In genomic region chr13:112734696-112735547, GRCh38 we compare ENCODE assay signal across 23 cellular contexts. TPM values are rescaled to one million over a fixed set of nuclear protein-coding genes. Genes with fewer than 3 reads are reported as not detected.
DNase-seq lines count a peak whose midpoint lies in the region; ATAC-seq and TF ChIP-seq lines count a peak whose summit lies in the region.
"Had no signal": no experiment of that assay in that cellular context is flagged by ENCODE, and none has a peak within 500 bp of the region (broad histone marks: within the 10 kb centered on the region; RNA-seq: fewer than 3 reads in every experiment).

No MANE protein-coding gene starts in this region.

- peaks cover 2% of the 10 kb centered on the region for H3K4me1 ChIP-seq in right cardiac atrium (ENCODE audit: control insufficient read depth, insufficient read depth, low read length)
- H3K4me1 ChIP-seq: breast epithelium, right lobe of liver had no signal

- WGBS in right cardiac atrium: 77% methylated on average over 17 of the region's 17 CpGs

- no peak overlapping the region for H3K4me3 ChIP-seq in right cardiac atrium (ENCODE audit: low read length)
- H3K4me3 ChIP-seq: breast epithelium, right lobe of liver, upper lobe of left lung had no signal

- H3K27me3 ChIP-seq in right cardiac atrium (ENCODE audit: control insufficient read depth, insufficient read depth): no peaks in the 10 kb centered on the region
- H3K27me3 ChIP-seq: breast epithelium, right lobe of liver, upper lobe of left lung had no signal

- H3K4me1 Mint-ChIP-seq in mesothelial cell of epicardium: peaks cover 49% of the 10 kb centered on the region

- ATAC-seq in right cardiac atrium: no peak
- ATAC-seq in left ventricle myocardium superior: no peak
- no peak for ATAC-seq in HG02885 (IDR thresholded peaks at IDR 0.05; ENCODE audit: poor library complexity, unreplicated experiment)
- ATAC-seq in GM19324 (IDR thresholded peaks at IDR 0.05; ENCODE audit: low FRiP score, unreplicated experiment): no peak
- ATAC-seq: right lobe of liver had no signal

- no peaks in the 10 kb centered on the region for H3K27me3 Mint-ChIP-seq in mesothelial cell of epicardium (ENCODE audit: low read depth)
- H3K27me3 Mint-ChIP-seq: activated CD4-positive, alpha-beta memory T cell treated with anti-CD3 and anti-CD28 coated beads for 36 hours; dendritic cell treated with granulocyte-macrophage colony-stimulating factor and Interleukin-4, amounts not matched to agents 40 ng/mL and 50 ng/mL, for 4 days had no signal

- no peaks in the 10 kb centered on the region for H3K9me3 ChIP-seq in right cardiac atrium (ENCODE audit: control insufficient read depth, low read length)
- H3K9me3 ChIP-seq: breast epithelium, right lobe of liver, upper lobe of left lung had no signal

- no peaks in the 10 kb centered on the region for H3K36me3 Mint-ChIP-seq in mesothelial cell of epicardium
- H3K36me3 Mint-ChIP-seq: activated CD4-positive, alpha-beta memory T cell treated with anti-CD3 and anti-CD28 coated beads for 36 hours had no signal

- peak overlapping the region; percentile 92 for H3K27ac Mint-ChIP-seq in mesothelial cell of epicardium
- H3K27ac Mint-ChIP-seq: activated CD4-positive, alpha-beta memory T cell treated with anti-CD3 and anti-CD28 coated beads for 36 hours; dendritic cell treated with granulocyte-macrophage colony-stimulating factor and Interleukin-4, amounts not matched to agents 40 ng/mL and 50 ng/mL, for 4 days had no signal

- TF ChIP-seq CTCF in mesothelial cell of epicardium (IDR thresholded peaks at IDR 0.05; ENCODE audit: unreplicated experiment): no peak

- no peaks in the 10 kb centered on the region for H3K9me3 Mint-ChIP-seq in mesothelial cell of epicardium
- H3K9me3 Mint-ChIP-seq: activated CD4-positive, alpha-beta memory T cell treated with anti-CD3 and anti-CD28 coated beads for 36 hours; CD14-positive monocyte; dendritic cell treated with granulocyte-macrophage colony-stimulating factor and Interleukin-4, amounts not matched to agents 40 ng/mL and 50 ng/mL, for 4 days had no signal

- DNase-seq in right cardiac atrium (no peak), left ventricle myocardium superior (no peak), ecto neural progenitor cell (ENCODE audit: low spot score) (peak; percentile 41), mesothelial cell of epicardium (ENCODE audit: low spot score in 2 of 2, unreplicated experiment in 2 of 2) (no peak), globus pallidus (ENCODE audit: low spot score) (no peak)
- DNase-seq in central memory CD4-positive, alpha-beta T cell: no peak
- DNase-seq: ACHN; activated CD4-positive, alpha-beta memory T cell treated with anti-CD3 and anti-CD28 coated beads for 36 hours; activated CD4-positive, CD25-positive, alpha-beta regulatory T cell; activated naive CD4-positive, alpha-beta T cell; foreskin melanocyte; KG1; kidney glomerular epithelial cell; mesenchymal stem cell; NCI-H524 treated with DMSO at 0.1 percent for 48 hours; stimulated activated CD8-positive, alpha-beta memory T cell treated with anti-CD3 and anti-CD28 coated beads, Interleukin-4, amount 100 ng/mL, for 48 hours had no signal

- H3K27ac ChIP-seq in right cardiac atrium (ENCODE audit: low read length): peak overlapping the region; percentile 30
- H3K27ac ChIP-seq: breast epithelium, right lobe of liver, upper lobe of left lung had no signal

- intact Hi-C loops in right cardiac atrium (cut with DNase I): loop anchor here in 1 of 4 donors (5.0 kb wide), 1 partner anchor 43 kb away; the partner anchor contains the start of gene ATP11A
- intact Hi-C loops in left ventricle myocardium superior (cut with micrococcal nuclease): no loop called here

- H3K4me3 Mint-ChIP-seq in mesothelial cell of epicardium: no peak overlapping the region
- H3K4me3 Mint-ChIP-seq: activated CD4-positive, alpha-beta memory T cell treated with anti-CD3 and anti-CD28 coated beads for 36 hours; CD14-positive monocyte; dendritic cell treated with granulocyte-macrophage colony-stimulating factor and Interleukin-4, amounts not matched to agents 40 ng/mL and 50 ng/mL, for 4 days had no signal

RNA-seq across cellular contexts. Expression of gene ATP11A, which starts 45.1 kb away (rescaled TPM):
- 100 to 1,000 TPM in 1 of 4 donors, 10 to 100 TPM in 3; 53.7 to 100 (median 87.8) TPM for total RNA-seq in right cardiac atrium
- polyA plus RNA-seq in right cardiac atrium: 19.5 TPM
- total RNA-seq in left ventricle myocardium superior: 102 TPM
- 107 to 114 TPM (median 112 TPM) in 3 replicates for total RNA-seq in mesothelial cell of epicardium
